ENCODE assay signal across 12 cellular contexts in genomic region chr4:68346461-68346860, GRCh38.
DNase-seq lines count a peak whose midpoint lies in the region; ATAC-seq and TF ChIP-seq lines count a peak whose summit lies in the region.
"Had no signal": no experiment of that assay in that cellular context is flagged by ENCODE, and none has a peak within 500 bp of the region (broad histone marks: within the 10 kb centered on the region; RNA-seq: fewer than 3 reads in every experiment).

No MANE protein-coding gene starts in this region.

- peaks cover 9% of the 10 kb centered on the region for H3K36me3 Mint-ChIP-seq in activated naive CD4-positive, alpha-beta T cell treated with anti-CD3 and anti-CD28 coated beads, Interleukin-2, amount 50 U/mL, for 24 hours
- H3K36me3 Mint-ChIP-seq in T-helper 2 cell treated with Interferon-gamma antibody and Interleukin-4, amounts not matched to agents 5 μg/mL and 100 μg/mL, for 36 hours (ENCODE audit: low read depth), result peaks cover 20% of the 10 kb centered on the region
- H3K36me3 Mint-ChIP-seq in stimulated activated effector memory CD8-positive, alpha-beta T cell treated with anti-CD3 and anti-CD28 coated beads, Interleukin-12 subunit alpha, Interleukin-12 subunit beta, amount 100 ng/mL, for 72 hours, result peaks cover 41% of the 10 kb centered on the region

- no peak overlapping the region for H3K4me3 ChIP-seq in fibroblast of mammary gland (ENCODE audit: control insufficient read depth, low read depth, low read length)

- H3K4me3 Mint-ChIP-seq in activated naive CD4-positive, alpha-beta T cell treated with anti-CD3 and anti-CD28 coated beads, Interleukin-2, amount 50 U/mL, for 24 hours, result peak overlapping the region; percentile 100
- peak overlapping the region; percentile 26 for H3K4me3 Mint-ChIP-seq in T-helper 2 cell treated with Interferon-gamma antibody and Interleukin-4, amounts not matched to agents 5 μg/mL and 100 μg/mL, for 36 hours
- peak overlapping the region; percentile 97 for H3K4me3 Mint-ChIP-seq in stimulated activated effector memory CD8-positive, alpha-beta T cell treated with anti-CD3 and anti-CD28 coated beads, Interleukin-12 subunit alpha, Interleukin-12 subunit beta, amount 100 ng/mL, for 72 hours

- H3K27me3 Mint-ChIP-seq in activated naive CD4-positive, alpha-beta T cell treated with anti-CD3 and anti-CD28 coated beads, Interleukin-2, amount 50 U/mL, for 24 hours, result no peaks in the 10 kb centered on the region
- no peaks in the 10 kb centered on the region for H3K27me3 Mint-ChIP-seq in T-helper 2 cell treated with Interferon-gamma antibody and Interleukin-4, amounts not matched to agents 5 μg/mL and 100 μg/mL, for 36 hours (ENCODE audit: low read depth)

- ATAC-seq in stimulated activated effector memory CD8-positive, alpha-beta T cell treated with anti-CD3 and anti-CD28 coated beads, Interleukin-12 subunit alpha, Interleukin-12 subunit beta, amount 100 ng/mL, for 72 hours, result peak; percentile 38
- ATAC-seq in HG02678 (IDR thresholded peaks at IDR 0.05; ENCODE audit: unreplicated experiment), result no peak

- DNase-seq in activated naive CD4-positive, alpha-beta T cell treated with anti-CD3 and anti-CD28 coated beads, Interleukin-2, amount 50 U/mL, for 16 hours, result no peak
- DNase-seq in T-helper 2 cell treated with Interferon-gamma antibody and Interleukin-4, amounts not matched to agents 5 μg/mL and 100 μg/mL, for 36 hours (ENCODE audit: low spot score), result no peak
- peak; percentile 61 for DNase-seq in fibroblast of mammary gland (ENCODE audit: low read depth)
- no peak for DNase-seq in stimulated activated effector memory CD8-positive, alpha-beta T cell treated with anti-CD3 and anti-CD28 coated beads, Interleukin-12 subunit alpha, Interleukin-12 subunit beta, amount 100 ng/mL, for 72 hours (ENCODE audit: low spot score in 2 of 2)
- no peak for DNase-seq in stimulated activated naive CD4-positive, alpha-beta T cell (lab: John Stamatoyannopoulos, UW)
- DNase-seq in NCI-H2107 treated with DMSO at 0.1 percent for 48 hours (lab: John Stamatoyannopoulos, UW; ENCODE audit: unreplicated experiment), result no peak
- DNase-seq: effector CD4-positive, alpha-beta T cell; NCI-H1436; OCI-M1; stimulated activated CD4-positive, alpha-beta T cell treated with anti-CD3 and anti-CD28 coated beads, Interleukin-2, amount 100 ng/mL, for 48 hours had no signal

- H3K27ac Mint-ChIP-seq in activated naive CD4-positive, alpha-beta T cell treated with anti-CD3 and anti-CD28 coated beads, Interleukin-2, amount 50 U/mL, for 24 hours, result peak overlapping the region; percentile 42
- H3K27ac Mint-ChIP-seq in T-helper 2 cell treated with Interferon-gamma antibody and Interleukin-4, amounts not matched to agents 5 μg/mL and 100 μg/mL, for 36 hours, result no peak overlapping the region
- H3K27ac Mint-ChIP-seq in stimulated activated effector memory CD8-positive, alpha-beta T cell treated with anti-CD3 and anti-CD28 coated beads, Interleukin-12 subunit alpha, Interleukin-12 subunit beta, amount 100 ng/mL, for 72 hours, result no peak overlapping the region

- peaks cover 64% of the 10 kb centered on the region for H3K4me1 Mint-ChIP-seq in activated naive CD4-positive, alpha-beta T cell treated with anti-CD3 and anti-CD28 coated beads, Interleukin-2, amount 50 U/mL, for 24 hours
- H3K4me1 Mint-ChIP-seq in T-helper 2 cell treated with Interferon-gamma antibody and Interleukin-4, amounts not matched to agents 5 μg/mL and 100 μg/mL, for 36 hours (ENCODE audit: low read depth), result peaks cover 34% of the 10 kb centered on the region
- H3K4me1 Mint-ChIP-seq in stimulated activated effector memory CD8-positive, alpha-beta T cell treated with anti-CD3 and anti-CD28 coated beads, Interleukin-12 subunit alpha, Interleukin-12 subunit beta, amount 100 ng/mL, for 72 hours, result peaks cover 41% of the 10 kb centered on the region

- no peaks in the 10 kb centered on the region for H3K9me3 Mint-ChIP-seq in activated naive CD4-positive, alpha-beta T cell treated with anti-CD3 and anti-CD28 coated beads, Interleukin-2, amount 50 U/mL, for 24 hours
- H3K9me3 Mint-ChIP-seq in T-helper 2 cell treated with Interferon-gamma antibody and Interleukin-4, amounts not matched to agents 5 μg/mL and 100 μg/mL, for 36 hours, result no peaks in the 10 kb centered on the region
- H3K9me3 Mint-ChIP-seq in stimulated activated effector memory CD8-positive, alpha-beta T cell treated with anti-CD3 and anti-CD28 coated beads, Interleukin-12 subunit alpha, Interleukin-12 subunit beta, amount 100 ng/mL, for 72 hours, result no peaks in the 10 kb centered on the region

- no peak for TF ChIP-seq CTCF in fibroblast of mammary gland (conservative IDR thresholded peaks at IDR 0.05; ENCODE audit: control insufficient read depth, insufficient read depth, low read depth, low read length)

Comparison
In these comparisons a context has a peak if more than half of its experiments do, and no peak if none do; other contexts are left out.
1. H3K4me3 Mint-ChIP-seq: peak in every context shown above with its lines; median percentile 100 in activated naive CD4-positive, alpha-beta T cell treated with anti-CD3 and anti-CD28 coated beads, Interleukin-2, amount 50 U/mL, for 24 hours; 97 in stimulated activated effector memory CD8-positive, alpha-beta T cell treated with anti-CD3 and anti-CD28 coated beads, Interleukin-12 subunit alpha, Interleukin-12 subunit beta, amount 100 ng/mL, for 72 hours; 26 in T-helper 2 cell treated with Interferon-gamma antibody and Interleukin-4, amounts not matched to agents 5 μg/mL and 100 μg/mL, for 36 hours.